Comparison of ENCODE assay signal across 24 cellular contexts in genomic region chr21:44318489-44319285, GRCh38. TPM values are rescaled to one million over a fixed set of nuclear protein-coding genes. Genes with fewer than 3 reads are reported as not detected.
DNase-seq lines count a peak whose midpoint lies in the region; ATAC-seq, FAIRE-seq and TF ChIP-seq lines count a peak whose summit lies in the region.
"Had no signal": no experiment of that assay in that cellular context is flagged by ENCODE, and none has a peak within 500 bp of the region (broad histone marks: within the 10 kb centered on the region; RNA-seq: fewer than 3 reads in every experiment).

No MANE protein-coding gene starts in this region.

- no peak for TF ChIP-seq RAD21 in GM12878 (IDR thresholded peaks at IDR 0.05; ENCODE audit: insufficient read depth, low read depth, low read length)
- TF ChIP-seq RAD21 in H1 (IDR thresholded peaks at IDR 0.05 in 1 of 2, conservative IDR thresholded peaks at IDR 0.05 in 1 of 2; ENCODE audit: low read depth in 2 of 2, low read length in 2 of 2), result no peak

- SMC1A ChIA-PET in GM12878 (lab: Charles Lee; ENCODE audit: uncharacterized antibody, unreplicated experiment), result no interaction called here

- H4K20me1 ChIP-seq in GM12878 (ENCODE audit: control insufficient read depth, insufficient read depth), result no peaks in the 10 kb centered on the region
- H4K20me1 ChIP-seq in H1 (replicated peaks in 1 of 2; ENCODE audit: control insufficient read depth in 1 of 2, insufficient read depth in 2 of 2, low read length in 2 of 2), result peaks cover 0 to 8% of the 10 kb centered on the region in 2 experiments

- no peak overlapping the region for H2BK20ac ChIP-seq in H1 (ENCODE audit: low read length)

- no peak overlapping the region for H2BK12ac ChIP-seq in H1 (ENCODE audit: low read depth, low read length)

- intact Hi-C loops in GM12878 (cut with micrococcal nuclease; ENCODE audit: unreplicated experiment) (no loop called here), aorta (cut with DNase I) (no loop called here), lower lobe of right lung (cut with DNase I) (no loop called here)

- H3K27ac ChIP-seq in GM12878 (ENCODE audit: control insufficient read depth, insufficient read depth) (no peak overlapping the region), H1 (ENCODE audit: low read depth, low read length) (no peak overlapping the region), aorta (ENCODE audit: low read depth in 1 of 2, low read length in 2 of 2) (no peak overlapping the region), lower lobe of right lung (no peak overlapping the region)
- H3K27ac ChIP-seq: RWPE1 had no signal

- no TSS peak for BruUV-seq in GM12878 (replicated peaks; lab: Mats Ljungman, UMichigan)

- in situ Hi-C loops in GM12878 (cut with MboI), result no loop called here

- TF ChIP-seq EP300 in GM12878 (IDR thresholded peaks at IDR 0.05; ENCODE audit: borderline replicate concordance in 1 of 2, control insufficient read depth in 1 of 2, low read depth in 2 of 2, low read length in 2 of 2) (no peak), H1 (IDR thresholded peaks at IDR 0.05; ENCODE audit: borderline replicate concordance in 1 of 2, low read depth in 2 of 2, low read length in 2 of 2) (no peak)

- no peak overlapping the region for H3K9ac ChIP-seq in GM12878 (ENCODE audit: control insufficient read depth, insufficient read depth, low read length)
- H3K9ac ChIP-seq in H1 (replicated peaks in 1 of 4; ENCODE audit: extremely low read depth in 1 of 4, low read depth in 3 of 4, low read length in 3 of 4), result no peak overlapping the region
- H3K9ac ChIP-seq: SK-N-SH had no signal

- H3K4me1 ChIP-seq in GM12878 (ENCODE audit: control insufficient read depth, insufficient read depth, low read length) (no peaks in the 10 kb centered on the region), H1 (replicated peaks in 1 of 4; ENCODE audit: control insufficient read depth in 3 of 4, insufficient read depth in 4 of 4, low read length in 3 of 4) (no peaks in the 10 kb centered on the region), aorta (ENCODE audit: control insufficient read depth in 1 of 2, insufficient read depth in 2 of 2, low read length in 2 of 2) (no peaks in the 10 kb centered on the region), lower lobe of right lung (no peaks in the 10 kb centered on the region)

- DNase-seq in GM12878 (ENCODE audit: low read depth, low spot score), result no peak
- no peak for DNase-seq in H1 (ENCODE audit: low read depth in 1 of 2, low spot score in 2 of 2)
- no peak for DNase-seq in aorta
- no peak for DNase-seq in lower lobe of right lung
- DNase-seq: CD4-positive, CD25-positive, alpha-beta regulatory T cell; EL; GF-D8; Karpas-422; MV-4-11; NCI-H1105 treated with DMSO at 0.1 percent for 48 hours; NCI-H1694; NCI-H2081; NCI-H2171; NCI-H345; NCI-H524; NCI-H774; NK-92 treated with Interleukin-12 subunit alpha and Interleukin-12 subunit beta, amount 100 ng/mL, for 24 hours; SIG-M5; SK-N-SH had no signal

- H3K27me3 ChIP-seq in GM12878 (replicated peaks in 1 of 2; ENCODE audit: control insufficient read depth in 2 of 2, insufficient read depth in 2 of 2, low read length in 1 of 2) (no peaks in the 10 kb centered on the region), H1 (replicated peaks in 1 of 4; ENCODE audit: control insufficient read depth in 3 of 4, extremely low read depth in 1 of 4, insufficient read depth in 3 of 4, low read length in 3 of 4) (no peaks in the 10 kb centered on the region), aorta (ENCODE audit: control insufficient read depth in 1 of 2, insufficient read depth in 2 of 2, low read length in 1 of 2) (no peaks in the 10 kb centered on the region), lower lobe of right lung (ENCODE audit: low read depth) (no peaks in the 10 kb centered on the region)

- no peak overlapping the region for H4K5ac ChIP-seq in H1 (ENCODE audit: insufficient read length, low read depth, low read length)

- H3K79me1 ChIP-seq in H1 (ENCODE audit: low read depth, low read length), result no peaks in the 10 kb centered on the region

- H3K79me2 ChIP-seq in GM12878 (ENCODE audit: control insufficient read depth, insufficient read depth, low read length), result no peaks in the 10 kb centered on the region
- no peaks in the 10 kb centered on the region for H3K79me2 ChIP-seq in H1 (ENCODE audit: control insufficient read depth in 1 of 2, insufficient read depth in 2 of 2, low read length in 2 of 2)

- H3K14ac ChIP-seq in H1 (ENCODE audit: insufficient read length), result no peak overlapping the region

- no peak overlapping the region for H2BK120ac ChIP-seq in H1 (replicated peaks; ENCODE audit: low read depth, low read length)

- POLR2A ChIA-PET in GM12878 (lab: Charles Lee) (no interaction called here), H1 (lab: Charles Lee; ENCODE audit: partially characterized antibody) (interaction anchor here (0.6 to 1.8 kb wide), 5 partner anchors 8 to 19 kb away, joined by 3 to 8 read pairs (median 3); no protein-coding TSS in a partner anchor)

- no peak overlapping the region for H2AFZ ChIP-seq in GM12878 (ENCODE audit: control insufficient read depth, low read depth, low read length)
- no peak overlapping the region for H2AFZ ChIP-seq in H1 (ENCODE audit: low read length)

- no peak for FAIRE-seq in GM12878 (lab: Jason Lieb, UNC)
- FAIRE-seq in H1 (lab: Jason Lieb, UNC), result no peak

- H3K23me2 ChIP-seq in H1 (ENCODE audit: low read depth, low read length), result no peaks in the 10 kb centered on the region

- 0 out of 2 replicates have a peak overlapping the region, but pooled peaks have one; percentile 2 for H4K8ac ChIP-seq in H1 (ENCODE audit: extremely low read depth, insufficient read depth, low read length)

- CTCF ChIA-PET in GM12878 (lab: Yijun Ruan, JAX), result no interaction called here
- CTCF ChIA-PET in H1 (lab: Charles Lee; ENCODE audit: partially characterized antibody), result interaction anchor here (0.6 to 1.7 kb wide), 5 partner anchors 11 to 165 kb away, joined by 3 to 6 read pairs (median 4); no protein-coding TSS in a partner anchor

- H4K91ac ChIP-seq in H1 (replicated peaks; ENCODE audit: insufficient read length, low read length), result no peak overlapping the region

- peak overlapping the region; percentile 44; the same call in 1 of the 2 replicates for H2BK5ac ChIP-seq in H1 (ENCODE audit: low read depth, low read length)

- no peak overlapping the region for H3K4me2 ChIP-seq in GM12878 (ENCODE audit: control insufficient read depth, insufficient read depth)
- no peak overlapping the region for H3K4me2 ChIP-seq in H1 (ENCODE audit: insufficient read depth in 1 of 2, low read depth in 2 of 2, low read length in 2 of 2)
- H3K4me2 ChIP-seq: SK-N-SH had no signal

- H3K4me3 ChIP-seq in GM12878 (no peak overlapping the region), H1 (ENCODE audit: extremely low read depth in 1 of 4, insufficient read depth in 2 of 4, low read depth in 3 of 4, low read length in 4 of 4) (no peak overlapping the region), aorta (ENCODE audit: low read length in 2 of 2) (no peak overlapping the region), lower lobe of right lung (no peak overlapping the region)

- no peak overlapping the region for H3K18ac ChIP-seq in H1 (ENCODE audit: extremely low read depth, low read length)

- H2AK5ac ChIP-seq in H1 (ENCODE audit: low read depth, low read length), result no peak overlapping the region

- WGBS in GM12878 (ENCODE audit: insufficient coverage, insufficient replicate concordance, low lambda C conversion rate, missing lambda C conversion rate), result 92% methylated on average over 25 of the region's 25 CpGs
- 91% methylated on average over 16 of the region's 25 CpGs; no CpG with 5 or more reads in 1 of the 2 experiments for WGBS in H1 (ENCODE audit: extremely low coverage in 1 of 2, insufficient coverage in 1 of 2, insufficient read length in 1 of 2, insufficient replicate concordance in 2 of 2, low coverage in 1 of 2, low lambda C conversion rate in 2 of 2, missing lambda C conversion rate in 1 of 2), 2 experiments
- 91 to 94% methylated on average over 24 to 25 of the region's 25 CpGs for WGBS in aorta, 2 donors

- H3K36me3 ChIP-seq in GM12878 (ENCODE audit: control insufficient read depth in 2 of 2, insufficient read depth in 2 of 2, low read length in 1 of 2), result peaks cover 17 to 37% of the 10 kb centered on the region in 2 experiments; a peak in 3 of 4 replicates
- peaks cover 0 to 26% (median under 1%) of the 10 kb centered on the region in 4 experiments; a peak in 4 of 8 replicates for H3K36me3 ChIP-seq in H1 (ENCODE audit: control insufficient read depth in 2 of 4, insufficient read depth in 4 of 4, low read length in 3 of 4)
- H3K36me3 ChIP-seq in aorta (ENCODE audit: control insufficient read depth in 1 of 2, insufficient read depth in 2 of 2, low read length in 1 of 2), result no peaks in the 10 kb centered on the region
- peaks cover 91% of the 10 kb centered on the region for H3K36me3 ChIP-seq in lower lobe of right lung

- TF ChIP-seq CTCF in GM12878 (IDR thresholded peaks at IDR 0.05 in 2 of 3, conservative IDR thresholded peaks at IDR 0.05 in 1 of 3; ENCODE audit: control insufficient read depth in 2 of 3, extremely low read depth in 1 of 3, insufficient read depth in 1 of 3, low read depth in 3 of 3, low read length in 3 of 3) (no peak), H1 (IDR thresholded peaks at IDR 0.05; ENCODE audit: control extremely low read depth in 1 of 3, insufficient read depth in 1 of 3, low read depth in 1 of 3, low read length in 3 of 3) (no peak), lower lobe of right lung (IDR thresholded peaks at IDR 0.05) (no peak)

- no peak overlapping the region for H2BK15ac ChIP-seq in H1 (ENCODE audit: low read length)

- peak; percentile 61 for TF ChIP-seq POLR2A in GM12878 (IDR thresholded peaks at IDR 0.05; ENCODE audit: low read depth, low read length)
- no peak for TF ChIP-seq POLR2A in H1 (IDR thresholded peaks at IDR 0.05; ENCODE audit: control extremely low read depth in 1 of 2, low read depth in 2 of 2, low read length in 2 of 2)

- RAD21 ChIA-PET in GM12878 (lab: Charles Lee; ENCODE audit: unreplicated experiment), result no interaction called here

- H3K9me3 ChIP-seq in GM12878 (replicated peaks; ENCODE audit: control insufficient read depth, insufficient read depth, low read length) (no peaks in the 10 kb centered on the region), H1 (ENCODE audit: insufficient read depth in 2 of 2, low read depth in 1 of 2, low read length in 1 of 2) (no peaks in the 10 kb centered on the region), aorta (ENCODE audit: control insufficient read depth, low read length) (no peaks in the 10 kb centered on the region), lower lobe of right lung (no peaks in the 10 kb centered on the region)
- H3K9me3 ChIP-seq: SK-N-SH had no signal

- H3K23ac ChIP-seq in H1 (ENCODE audit: insufficient read length), result no peak overlapping the region

- H3K4ac ChIP-seq in H1 (replicated peaks; ENCODE audit: insufficient read length, low read depth, low read length), result no peak overlapping the region

- ATAC-seq in GM12878 (no peak), aorta (ENCODE audit: low FRiP score) (no peak), lower lobe of right lung (no peak)

- H3K56ac ChIP-seq in H1 (replicated peaks; ENCODE audit: insufficient read length, low read depth, low read length), result no peak overlapping the region

RNA-seq across cellular contexts. Expression of gene PFKL, which starts 18.8 kb away (rescaled TPM):
- total RNA-seq in GM12878 (2013; cell fraction: nucleolus; rRNA removed), result 144 and 180 TPM in 2 replicates
- total RNA-seq in GM12878 (2014; rRNA removed) (127 and 146 TPM in 2 replicates), GM12878 (2014; rRNA removed; fragmentation: Illumina TruSeq; extraction: Trizol) (52.6 and 56.1 TPM in 2 replicates), GM12878 (2021) (192 and 194 TPM in 2 replicates), aorta (100 to 1,000 TPM in 1 of 2 donors, 10 to 100 TPM in 1; 95.1 to 115 TPM), lower lobe of right lung (106 TPM)
- polyA plus RNA-seq in GM12878 (2011; ENCODE audit: low read depth), result 60.4 TPM
- polyA plus RNA-seq in GM12878 (2011; rRNA removed) (43.3 and 94.2 TPM in 2 replicates), GM12878 (2014; fragmentation: Illumina TruSeq; extraction: Trizol) (7.8 and 45.7 TPM in 2 replicates), GM12878 (2014; fragmentation: Nextera tagmentation; extraction: Ambion mirVana) (10 to 100 TPM in 1 of 2 experiments, 1 to 10 TPM in 1; 1.2 to 11.2 TPM), GM12878 (2014; rRNA removed) (130 and 154 TPM in 2 replicates), GM12878 (2016; fragmentation: Nextera tagmentation; extraction: Ambion mirVana) (100 to 1,000 TPM; 184 to 191 TPM), H1 (2011; rRNA removed) (80.2 and 106 TPM in 2 replicates), aorta (100 to 1,000 TPM in 1 of 2 donors, 10 to 100 TPM in 1; 48.0 to 110 TPM)
- 130 and 162 TPM in 2 replicates for polyA plus RNA-seq in GM12878 (2011; cell fraction: cytosol; rRNA removed)
- polyA plus RNA-seq in GM12878 (2011; cell fraction: nucleus; rRNA removed), result 550 and 578 TPM in 2 replicates
- polyA plus RNA-seq in GM12878 (2012), result 148 and 190 TPM in 2 replicates
- polyA minus RNA-seq in GM12878 (2011; rRNA and poly(A)+ RNA removed), result 76.6 and 156 TPM in 2 replicates
- 59.1 and 73.4 TPM in 2 replicates for polyA minus RNA-seq in GM12878 (2011; cell fraction: cytosol; rRNA and poly(A)+ RNA removed)
- 62.3 and 85.3 TPM in 2 replicates for polyA minus RNA-seq in GM12878 (2011; cell fraction: nucleus; rRNA and poly(A)+ RNA removed)
- total RNA-seq in H1 (2021; fragmentation: NEBNext Ultra II Directional; extraction: Animal tissue kit (Norgen Biotek cat#: 25700)), result 76.7 and 82.3 TPM in 2 replicates
- polyA plus RNA-seq in H1 (2011; cell fraction: cytosol; rRNA removed), result 87.2 TPM
- polyA plus RNA-seq in H1 (2011; cell fraction: nucleus; rRNA removed), result 210 TPM
- polyA plus RNA-seq in H1 (2012, experiment 1 of 2), result 40.8 to 95.9 TPM (median 88.0 TPM) in 4 replicates
- 60.1 TPM for polyA plus RNA-seq in H1 (2012, experiment 2 of 2)
- polyA plus RNA-seq in H1 (2013, experiment 1 of 2), result 42.3 TPM
- polyA plus RNA-seq in H1 (2013, experiment 2 of 2), result 40.2 TPM
- 32.1 and 43.0 TPM in 2 replicates for polyA minus RNA-seq in H1 (2011; rRNA and poly(A)+ RNA removed)
- 45.9 TPM for polyA minus RNA-seq in H1 (2011; cell fraction: cytosol; rRNA and poly(A)+ RNA removed)
- polyA minus RNA-seq in H1 (2011; cell fraction: nucleus; rRNA and poly(A)+ RNA removed), result 49.0 TPM

RNA-seq across cellular contexts. Expression of gene CFAP410, which starts 20.5 kb away (rescaled TPM):
- total RNA-seq in GM12878 (2013; cell fraction: nucleolus; rRNA removed), result 19.8 and 23.7 TPM in 2 replicates
- total RNA-seq in GM12878 (2014; rRNA removed) (16.8 and 24.6 TPM in 2 replicates), GM12878 (2014; rRNA removed; fragmentation: Illumina TruSeq; extraction: Trizol) (2.6 and 2.8 TPM in 2 replicates), GM12878 (2021) (20.3 and 23.6 TPM in 2 replicates), aorta (10 to 100 TPM; 19.4 to 20.9 TPM), lower lobe of right lung (20.3 TPM)
- polyA plus RNA-seq in GM12878 (2011; ENCODE audit: low read depth), result 4.9 TPM
- polyA plus RNA-seq in GM12878 (2011; rRNA removed) (2.8 and 5.2 TPM in 2 replicates), GM12878 (2014; fragmentation: Illumina TruSeq; extraction: Trizol) (0.52 and 1.3 TPM in 2 replicates), GM12878 (2014; fragmentation: Nextera tagmentation; extraction: Ambion mirVana) (1 to 10 TPM in 1 of 2 experiments, under 1 TPM in 1; 0.14 to 2.1 TPM), GM12878 (2014; rRNA removed) (24.8 and 27.1 TPM in 2 replicates), GM12878 (2016; fragmentation: Nextera tagmentation; extraction: Ambion mirVana) (10 to 100 TPM; 17.5 to 20.9 TPM), H1 (2011; rRNA removed) (12.0 and 20.5 TPM in 2 replicates), aorta (100 to 1,000 TPM in 1 of 2 donors, 10 to 100 TPM in 1; 26.2 to 121 TPM)
- polyA plus RNA-seq in GM12878 (2011; cell fraction: cytosol; rRNA removed), result 8.2 and 16.1 TPM in 2 replicates
- polyA plus RNA-seq in GM12878 (2011; cell fraction: nucleus; rRNA removed), result 87.0 and 101 TPM in 2 replicates
- polyA plus RNA-seq in GM12878 (2012), result 21.9 and 22.9 TPM in 2 replicates
- polyA minus RNA-seq in GM12878 (2011; rRNA and poly(A)+ RNA removed), result 1.4 and 5.8 TPM in 2 replicates
- 1.8 and 2.8 TPM in 2 replicates for polyA minus RNA-seq in GM12878 (2011; cell fraction: cytosol; rRNA and poly(A)+ RNA removed)
- 7.5 and 11.9 TPM in 2 replicates for polyA minus RNA-seq in GM12878 (2011; cell fraction: nucleus; rRNA and poly(A)+ RNA removed)
- 10.6 and 11.6 TPM in 2 replicates for total RNA-seq in H1 (2021; fragmentation: NEBNext Ultra II Directional; extraction: Animal tissue kit (Norgen Biotek cat#: 25700))
- polyA plus RNA-seq in H1 (2011; cell fraction: cytosol; rRNA removed), result 14.8 TPM
- polyA plus RNA-seq in H1 (2011; cell fraction: nucleus; rRNA removed), result 59.6 TPM
- 6.5 to 11.7 TPM (median 11.0 TPM) in 4 replicates for polyA plus RNA-seq in H1 (2012, experiment 1 of 2)
- 5.2 TPM for polyA plus RNA-seq in H1 (2012, experiment 2 of 2)
- 9.3 TPM for polyA plus RNA-seq in H1 (2013, experiment 1 of 2)
- 7.4 TPM for polyA plus RNA-seq in H1 (2013, experiment 2 of 2)
- polyA minus RNA-seq in H1 (2011; rRNA and poly(A)+ RNA removed), result 2.4 and 2.6 TPM in 2 replicates
- polyA minus RNA-seq in H1 (2011; cell fraction: cytosol; rRNA and poly(A)+ RNA removed), result 4.1 TPM
- 7.8 TPM for polyA minus RNA-seq in H1 (2011; cell fraction: nucleus; rRNA and poly(A)+ RNA removed)

RNA-seq across cellular contexts. Expression of gene AIRE, which starts 33.0 kb away (rescaled TPM):
- total RNA-seq in GM12878 (2013; cell fraction: nucleolus; rRNA removed), result 0.81 and 0.83 TPM in 2 replicates
- total RNA-seq in GM12878 (2014; rRNA removed), result not detected in 2 replicates
- total RNA-seq in GM12878 (2014; rRNA removed; fragmentation: Illumina TruSeq; extraction: Trizol), result not detected in 2 replicates
- total RNA-seq in GM12878 (2021), result 0.10 TPM in 1 of 2 replicates, not detected in the other
- polyA plus RNA-seq in GM12878 (2011; ENCODE audit: low read depth), result not detected
- 0.03 and 0.05 TPM in 2 replicates for polyA plus RNA-seq in GM12878 (2011; rRNA removed)
- polyA plus RNA-seq in GM12878 (2011; cell fraction: cytosol; rRNA removed), result 0.04 and 0.08 TPM in 2 replicates
- polyA plus RNA-seq in GM12878 (2011; cell fraction: nucleus; rRNA removed), result 0.61 and 1.2 TPM in 2 replicates
- 0.04 TPM in 1 of 2 replicates, not detected in the other for polyA plus RNA-seq in GM12878 (2012)
- polyA plus RNA-seq in GM12878 (2014; fragmentation: Illumina TruSeq; extraction: Trizol), result not detected in 2 replicates
- polyA plus RNA-seq in GM12878 (2014; fragmentation: Nextera tagmentation; extraction: Ambion mirVana), result not detected
- polyA plus RNA-seq in GM12878 (2014; rRNA removed), result not detected in 2 replicates
- not detected for polyA plus RNA-seq in GM12878 (2016; fragmentation: Nextera tagmentation; extraction: Ambion mirVana)
- 0.10 and 0.15 TPM in 2 replicates for polyA minus RNA-seq in GM12878 (2011; rRNA and poly(A)+ RNA removed)
- not detected in 2 replicates for polyA minus RNA-seq in GM12878 (2011; cell fraction: cytosol; rRNA and poly(A)+ RNA removed)
- polyA minus RNA-seq in GM12878 (2011; cell fraction: nucleus; rRNA and poly(A)+ RNA removed), result 0.10 and 0.12 TPM in 2 replicates
- total RNA-seq in H1 (2021; fragmentation: NEBNext Ultra II Directional; extraction: Animal tissue kit (Norgen Biotek cat#: 25700)), result 0.10 TPM in 1 of 2 replicates, not detected in the other
- 0.09 and 0.20 TPM in 2 replicates for polyA plus RNA-seq in H1 (2011; rRNA removed)
- polyA plus RNA-seq in H1 (2011; cell fraction: cytosol; rRNA removed), result 0.10 TPM
- polyA plus RNA-seq in H1 (2011; cell fraction: nucleus; rRNA removed), result 1.0 TPM
- 0.16 to 0.23 TPM (median 0.20 TPM) in 3 of 4 replicates, not detected in the other for polyA plus RNA-seq in H1 (2012, experiment 1 of 2)
- polyA plus RNA-seq in H1 (2012, experiment 2 of 2), result 0.09 TPM
- 0.02 TPM for polyA plus RNA-seq in H1 (2013, experiment 1 of 2)
- not detected for polyA plus RNA-seq in H1 (2013, experiment 2 of 2)
- 0.06 and 0.10 TPM in 2 replicates for polyA minus RNA-seq in H1 (2011; rRNA and poly(A)+ RNA removed)
- polyA minus RNA-seq in H1 (2011; cell fraction: cytosol; rRNA and poly(A)+ RNA removed), result not detected
- polyA minus RNA-seq in H1 (2011; cell fraction: nucleus; rRNA and poly(A)+ RNA removed), result 0.30 TPM
- total RNA-seq in aorta, result under 1 TPM in 1 of 2 donors, not detected in 1; 0.19 TPM
- polyA plus RNA-seq in aorta, result not detected
- total RNA-seq in lower lobe of right lung, result not detected
- total RNA-seq: H4, M059J had no signal
- polyA plus RNA-seq: SK-N-SH had no signal

RNA-seq across cellular contexts. Expression of gene TRPM2, which starts 34.7 kb away (rescaled TPM):
- 0.42 and 0.61 TPM in 2 replicates for total RNA-seq in GM12878 (2013; cell fraction: nucleolus; rRNA removed)
- total RNA-seq in GM12878 (2014; rRNA removed), result 2.6 and 2.7 TPM in 2 replicates
- total RNA-seq in GM12878 (2014; rRNA removed; fragmentation: Illumina TruSeq; extraction: Trizol), result 3.5 and 4.4 TPM in 2 replicates
- 9.1 and 9.9 TPM in 2 replicates for total RNA-seq in GM12878 (2021)
- 4.9 TPM for polyA plus RNA-seq in GM12878 (2011; ENCODE audit: low read depth)
- 0.03 and 0.17 TPM in 2 replicates for polyA plus RNA-seq in GM12878 (2011; rRNA removed)
- 0.03 TPM in 1 of 2 replicates, not detected in the other for polyA plus RNA-seq in GM12878 (2011; cell fraction: cytosol; rRNA removed)
- 0.22 and 0.30 TPM in 2 replicates for polyA plus RNA-seq in GM12878 (2011; cell fraction: nucleus; rRNA removed)
- 5.5 and 6.1 TPM in 2 replicates for polyA plus RNA-seq in GM12878 (2012)
- polyA plus RNA-seq in GM12878 (2014; fragmentation: Illumina TruSeq; extraction: Trizol), result 0.86 and 2.4 TPM in 2 replicates
- polyA plus RNA-seq in GM12878 (2014; fragmentation: Nextera tagmentation; extraction: Ambion mirVana), result under 1 TPM; 0.34 to 0.82 TPM
- 4.1 and 4.8 TPM in 2 replicates for polyA plus RNA-seq in GM12878 (2014; rRNA removed)
- 1 to 10 TPM; 2.5 to 3.7 TPM for polyA plus RNA-seq in GM12878 (2016; fragmentation: Nextera tagmentation; extraction: Ambion mirVana)
- 0.05 TPM in 1 of 2 replicates, not detected in the other for polyA minus RNA-seq in GM12878 (2011; rRNA and poly(A)+ RNA removed)
- 4.4 TPM in 1 of 2 replicates, not detected in the other for polyA minus RNA-seq in GM12878 (2011; cell fraction: cytosol; rRNA and poly(A)+ RNA removed)
- polyA minus RNA-seq in GM12878 (2011; cell fraction: nucleus; rRNA and poly(A)+ RNA removed), result under 0.01 and 0.38 TPM in 2 replicates
- total RNA-seq in H1 (2021; fragmentation: NEBNext Ultra II Directional; extraction: Animal tissue kit (Norgen Biotek cat#: 25700)), result 0.28 and 0.36 TPM in 2 replicates
- polyA plus RNA-seq in H1 (2011; rRNA removed), result 0.17 and 0.27 TPM in 2 replicates
- polyA plus RNA-seq in H1 (2011; cell fraction: cytosol; rRNA removed), result 0.27 TPM
- polyA plus RNA-seq in H1 (2011; cell fraction: nucleus; rRNA removed), result 0.64 TPM
- 0.13 to 0.59 TPM (median 0.25 TPM) in 4 replicates for polyA plus RNA-seq in H1 (2012, experiment 1 of 2)
- 0.10 TPM for polyA plus RNA-seq in H1 (2012, experiment 2 of 2)
- 0.30 TPM for polyA plus RNA-seq in H1 (2013, experiment 1 of 2)
- 0.15 TPM for polyA plus RNA-seq in H1 (2013, experiment 2 of 2)
- 0.17 and 0.22 TPM in 2 replicates for polyA minus RNA-seq in H1 (2011; rRNA and poly(A)+ RNA removed)
- polyA minus RNA-seq in H1 (2011; cell fraction: cytosol; rRNA and poly(A)+ RNA removed), result 1.5 TPM
- polyA minus RNA-seq in H1 (2011; cell fraction: nucleus; rRNA and poly(A)+ RNA removed), result 1.2 TPM
- total RNA-seq in aorta, result 10 to 100 TPM in 1 of 2 donors, 1 to 10 TPM in 1; 7.0 to 15.8 TPM
- polyA plus RNA-seq in aorta, result 1 to 10 TPM; 2.2 to 4.9 TPM
- 17.9 TPM for total RNA-seq in lower lobe of right lung
- polyA plus RNA-seq: BJ, SK-N-SH had no signal

RNA-seq across cellular contexts. Expression of gene DNMT3L, which starts 57.0 kb away (rescaled TPM):
- not detected in 2 replicates for total RNA-seq in GM12878 (2013; cell fraction: nucleolus; rRNA removed)
- total RNA-seq in GM12878 (2014; rRNA removed), result not detected in 2 replicates
- not detected in 2 replicates for total RNA-seq in GM12878 (2014; rRNA removed; fragmentation: Illumina TruSeq; extraction: Trizol)
- not detected in 2 replicates for total RNA-seq in GM12878 (2021)
- not detected for polyA plus RNA-seq in GM12878 (2011; ENCODE audit: low read depth)
- polyA plus RNA-seq in GM12878 (2011; rRNA removed), result not detected in 2 replicates
- polyA plus RNA-seq in GM12878 (2011; cell fraction: cytosol; rRNA removed), result not detected in 2 replicates
- not detected in 2 replicates for polyA plus RNA-seq in GM12878 (2011; cell fraction: nucleus; rRNA removed)
- polyA plus RNA-seq in GM12878 (2012), result not detected in 2 replicates
- not detected in 2 replicates for polyA plus RNA-seq in GM12878 (2014; fragmentation: Illumina TruSeq; extraction: Trizol)
- not detected for polyA plus RNA-seq in GM12878 (2014; fragmentation: Nextera tagmentation; extraction: Ambion mirVana)
- polyA plus RNA-seq in GM12878 (2014; rRNA removed), result not detected in 2 replicates
- polyA plus RNA-seq in GM12878 (2016; fragmentation: Nextera tagmentation; extraction: Ambion mirVana), result not detected
- not detected in 2 replicates for polyA minus RNA-seq in GM12878 (2011; rRNA and poly(A)+ RNA removed)
- not detected in 2 replicates for polyA minus RNA-seq in GM12878 (2011; cell fraction: cytosol; rRNA and poly(A)+ RNA removed)
- polyA minus RNA-seq in GM12878 (2011; cell fraction: nucleus; rRNA and poly(A)+ RNA removed), result not detected in 2 replicates
- total RNA-seq in H1 (2021; fragmentation: NEBNext Ultra II Directional; extraction: Animal tissue kit (Norgen Biotek cat#: 25700)), result not detected in 2 replicates
- polyA plus RNA-seq in H1 (2011; rRNA removed), result 0.06 and 0.30 TPM in 2 replicates
- polyA plus RNA-seq in H1 (2011; cell fraction: cytosol; rRNA removed), result 0.05 TPM
- 0.13 TPM for polyA plus RNA-seq in H1 (2011; cell fraction: nucleus; rRNA removed)
- not detected in 4 replicates for polyA plus RNA-seq in H1 (2012, experiment 1 of 2)
- polyA plus RNA-seq in H1 (2012, experiment 2 of 2), result not detected
- polyA plus RNA-seq in H1 (2013, experiment 1 of 2), result 0.12 TPM
- 0.09 TPM for polyA plus RNA-seq in H1 (2013, experiment 2 of 2)
- polyA minus RNA-seq in H1 (2011; rRNA and poly(A)+ RNA removed), result 0.28 TPM in 1 of 2 replicates, not detected in the other
- not detected for polyA minus RNA-seq in H1 (2011; cell fraction: cytosol; rRNA and poly(A)+ RNA removed)
- polyA minus RNA-seq in H1 (2011; cell fraction: nucleus; rRNA and poly(A)+ RNA removed), result not detected
- not detected for total RNA-seq in aorta
- polyA plus RNA-seq in aorta, result not detected
- not detected for total RNA-seq in lower lobe of right lung
- total RNA-seq: CD4-positive, CD25-positive, alpha-beta regulatory T cell; H4; M059J had no signal
- polyA plus RNA-seq: BJ; CD4-positive, CD25-positive, alpha-beta regulatory T cell; IgD-negative memory B cell; SK-N-SH had no signal

Comparison
In these comparisons a context has a peak if more than half of its experiments do, and no peak if none do; other contexts are left out.
1. Of the 37 proteins assayed by ChIP-seq in both GM12878 and H1: peak only in GM12878: POLR2A; only in H1: none; in both: none; in neither: 36.